Comparison of ENCODE assay signal across 8 cellular contexts in genomic region chr19:11964858-11965645, GRCh38. TPM values are rescaled to one million over a fixed set of nuclear protein-coding genes. Genes with fewer than 3 reads are reported as not detected.
DNase-seq lines count a peak whose midpoint lies in the region; ATAC-seq and TF ChIP-seq lines count a peak whose summit lies in the region.

TSS of gene ZNF763 (plus strand) at chr19:11965040. CDS start at chr19:11965209, 169 bp downstream.

- H3K4me3 ChIP-seq in mesodermal cell (ENCODE audit: extremely low read depth, insufficient read depth, low read length, poor library complexity, severe bottlenecking), result peak within 1 kb of the TSS; percentile 68

- H3K4me3 Mint-ChIP-seq in endothelial cell (ENCODE audit: unreplicated experiment), result peak within 1 kb of the TSS; percentile 29

- no peak for TF ChIP-seq CTCF in endothelial cell (IDR thresholded peaks at IDR 0.05; ENCODE audit: unreplicated experiment)

- peaks cover 66% of the 10 kb centered on the region for H3K9me3 Mint-ChIP-seq in endothelial cell (ENCODE audit: unreplicated experiment)

- H3K27ac Mint-ChIP-seq in endothelial cell (ENCODE audit: unreplicated experiment), result no peak within 1 kb of the TSS

- peaks cover 4% of the 10 kb centered on the region for H3K4me1 ChIP-seq in mesodermal cell (ENCODE audit: control insufficient read depth, insufficient read depth, low read length, poor library complexity, severe bottlenecking)

- peak; percentile 95 for DNase-seq in AG08396 (ENCODE audit: low spot score)
- peak; percentile 76 for DNase-seq in NOMO-1 treated with dmso at 0.1 percent for 144 hours (lab: John Stamatoyannopoulos, UW; ENCODE audit: unreplicated experiment)
- DNase-seq in activated CD8-positive, alpha-beta memory T cell treated with anti-CD3 and anti-CD28 coated beads, Interleukin-2, amount 50 U/mL, for 4 hours, result peak; percentile 84
- no peak for DNase-seq in endothelial cell (ENCODE audit: low spot score)
- DNase-seq in stimulated activated CD8-positive, alpha-beta memory T cell treated with anti-CD3 and anti-CD28 coated beads, Interleukin-15, amount 100 ng/mL, for 1 hour (ENCODE audit: low read depth), result peak; percentile 79

- H3K36me3 ChIP-seq in mesodermal cell (ENCODE audit: control insufficient read depth, insufficient read depth, low read length), result no peaks in the 10 kb centered on the region

- 1 to 2% methylated on average over 30 to 39 of the region's 47 CpGs for WGBS in mesodermal cell (ENCODE audit: insufficient coverage in 2 of 2), 2 experiments

- peaks cover 2% of the 10 kb centered on the region for H3K27me3 Mint-ChIP-seq in endothelial cell (ENCODE audit: unreplicated experiment)

- H3K4me1 Mint-ChIP-seq in endothelial cell (ENCODE audit: unreplicated experiment), result no peaks in the 10 kb centered on the region

- H3K36me3 Mint-ChIP-seq in endothelial cell (ENCODE audit: low read depth, unreplicated experiment), result peaks cover 24% of the 10 kb centered on the region

- ATAC-seq in GM19035 (IDR thresholded peaks at IDR 0.05; ENCODE audit: unreplicated experiment) (peak; percentile 83), HG03432 (IDR thresholded peaks at IDR 0.05; ENCODE audit: unreplicated experiment) (peak; percentile 84)

- no peaks in the 10 kb centered on the region for H3K9me3 ChIP-seq in mesodermal cell (ENCODE audit: control insufficient read depth, low read length)

- peak within 1 kb of the TSS; percentile 93 for H3K27ac ChIP-seq in mesodermal cell (ENCODE audit: low read depth, low read length, severe bottlenecking)

RNA-seq across cellular contexts. Expression of gene ZNF763, which starts in this region (rescaled TPM):
- not detected for total RNA-seq in endothelial cell (ENCODE audit: unreplicated experiment)
- 1.8 TPM for polyA plus RNA-seq in mesodermal cell (2013, experiment 1 of 2)
- 2.8 TPM for polyA plus RNA-seq in mesodermal cell (2013, experiment 2 of 2)
